11 cellular contexts compared by ENCODE assay signal in genomic region chr3:75618666-75619305, GRCh38. TPM values are rescaled to one million over a fixed set of nuclear protein-coding genes. Genes with fewer than 3 reads are reported as not detected.
DNase-seq lines count a peak whose midpoint lies in the region; FAIRE-seq and TF ChIP-seq lines count a peak whose summit lies in the region.
"Not testable (repeated sequence)": the region's sequence is repeated elsewhere in the genome, so short reads cannot be mapped to it uniquely, and the experiment has no call there.
"Had no signal": no experiment of that assay in that cellular context is flagged by ENCODE, and none has a peak within 500 bp of the region (broad histone marks: within the 10 kb centered on the region; RNA-seq: fewer than 3 reads in every experiment).

No MANE protein-coding gene starts in this region.

- in situ Hi-C loops in ACHN (cut with HindIII; ENCODE audit: low pct_ligation_motif_present, low pct_unique_long_range_greater_than_20kb, low sequenced_read_pairs); brain microvascular endothelial cell (cut with HindIII; ENCODE audit: low pct_ligation_motif_present, low sequenced_read_pairs): not testable (repeated sequence)

- not testable (repeated sequence) for FAIRE-seq in frontal cortex (lab: Jason Lieb, UNC)

- not testable (repeated sequence) for TF ChIP-seq CTCF in brain microvascular endothelial cell (IDR thresholded peaks at IDR 0.05; ENCODE audit: low read depth, low read length, missing control alignments); neural crest cell (conservative IDR thresholded peaks at IDR 0.05)

- DNase-seq in ACHN (peak; percentile 43), H7 (peak; percentile 94), NCI-H69 (lab: John Stamatoyannopoulos, UW) (peak; percentile 8), brain microvascular endothelial cell (peak; percentile 20), frontal cortex (ENCODE audit: low spot score in 2 of 2) (peak; percentile 48 to 67), iPS-NIHi7 (ENCODE audit: extremely low spot score) (peak; percentile 74), neural crest cell (ENCODE audit: low read depth, low spot score) (peak; percentile 59)

- not testable (repeated sequence) for H3K9me3 ChIP-seq in skeletal muscle satellite cell (replicated peaks; ENCODE audit: low read length)

- H3K36me3 ChIP-seq in H7 (replicated peaks; ENCODE audit: control insufficient read depth, insufficient read depth, low read length); brain microvascular endothelial cell (replicated peaks); skeletal muscle satellite cell (ENCODE audit: insufficient read depth, low read length): not testable (repeated sequence)

- H3K4me1 ChIP-seq in skeletal muscle satellite cell (ENCODE audit: control insufficient read depth, insufficient read depth, low read length): not testable (repeated sequence)

- not testable (repeated sequence) for H3K9me3 Mint-ChIP-seq in neural crest cell

- not testable (repeated sequence) for H3K27ac ChIP-seq in brain microvascular endothelial cell

- H3K9ac ChIP-seq in skeletal muscle satellite cell (ENCODE audit: low read depth, low read length): not testable (repeated sequence)

- not testable (repeated sequence) for H3K27ac Mint-ChIP-seq in neural crest cell (ENCODE audit: unreplicated experiment)

- peak overlapping the region; percentile 48 for H3K4me3 ChIP-seq in H7 (ENCODE audit: insufficient read depth, low read depth, low read length)
- peak overlapping the region; percentile 46 for H3K4me3 ChIP-seq in brain microvascular endothelial cell (ENCODE audit: low read depth, low read length)
- H3K4me3 ChIP-seq in skeletal muscle satellite cell (ENCODE audit: low read length): not testable (repeated sequence)

- H3K27me3 ChIP-seq in H7 (ENCODE audit: control insufficient read depth, insufficient read depth, low read length): peaks cover 19% of the 10 kb centered on the region
- not testable (repeated sequence) for H3K27me3 ChIP-seq in brain microvascular endothelial cell (replicated peaks); skeletal muscle satellite cell (ENCODE audit: control insufficient read depth, insufficient read depth, low read length)

- H3K4me1 Mint-ChIP-seq in neural crest cell: not testable (repeated sequence)

- H3K36me3 Mint-ChIP-seq in neural crest cell (ENCODE audit: low read depth): not testable (repeated sequence)

- peak overlapping the region; percentile 74 for H3K4me3 Mint-ChIP-seq in neural crest cell

- H3K27me3 Mint-ChIP-seq in neural crest cell (ENCODE audit: low read depth): not testable (repeated sequence)

- H3K4me2 ChIP-seq in skeletal muscle satellite cell (ENCODE audit: low read length): peak overlapping the region; percentile 54

RNA-seq across cellular contexts. Expression of gene FRG2C, which starts 45.3 kb away (rescaled TPM):
- not detected in 2 replicates for total RNA-seq in H7 (2014; rRNA removed; shearing (Covaris generic))
- total RNA-seq in frontal cortex: not detected
- total RNA-seq in neural crest cell: not detected in 2 replicates
- not detected in 2 replicates for total RNA-seq in skeletal muscle satellite cell (2012; rRNA removed)
- total RNA-seq: A172, renal cortical epithelial cell, T-helper 17 cell had no signal

Comparison
In these comparisons a context has a peak if more than half of its experiments do, and no peak if none do; other contexts are left out.
1. DNase-seq: peak in every context shown above with its lines; median percentile 94 in H7; 74 in iPS-NIHi7; 59 in neural crest cell; 58 in frontal cortex; 43 in ACHN; 20 in brain microvascular endothelial cell; 8 in NCI-H69.